ENCODE assay signal across 18 cellular contexts in genomic region chr6:53771780-53772624, GRCh38. TPM values are rescaled to one million over a fixed set of nuclear protein-coding genes. Genes with fewer than 3 reads are reported as not detected.
DNase-seq lines count a peak whose midpoint lies in the region; ATAC-seq and TF ChIP-seq lines count a peak whose summit lies in the region.
"Had no signal": no experiment of that assay in that cellular context is flagged by ENCODE, and none has a peak within 500 bp of the region (broad histone marks: within the 10 kb centered on the region; RNA-seq: fewer than 3 reads in every experiment).

No MANE protein-coding gene starts in this region.

- no peaks in the 10 kb centered on the region for H3K27me3 ChIP-seq in mammary epithelial cell (ENCODE audit: insufficient read depth, low read length)
- no peaks in the 10 kb centered on the region for H3K27me3 ChIP-seq in breast epithelium
- H3K27me3 ChIP-seq: MG63 had no signal

- no peaks in the 10 kb centered on the region for H3K79me2 ChIP-seq in mammary epithelial cell (ENCODE audit: insufficient read depth, low read length)

- no peak overlapping the region for H2AFZ ChIP-seq in mammary epithelial cell (ENCODE audit: low read depth, low read length)

- H3K4me3 ChIP-seq in mammary epithelial cell (replicated peaks in 1 of 3; ENCODE audit: insufficient read depth in 1 of 3, low read depth in 2 of 3, low read length in 3 of 3) = no peak overlapping the region
- H3K4me3 ChIP-seq in breast epithelium = no peak overlapping the region
- no peak overlapping the region for H3K4me3 ChIP-seq in retinal pigment epithelial cell (ENCODE audit: low read length)
- H3K4me3 ChIP-seq: A549, MG63 had no signal

- in situ Hi-C loops in mammary epithelial cell (cut with MboI; ENCODE audit: low sequenced_read_pairs in 2 of 2) = no loop called here

- peak; percentile 50 for ATAC-seq in esophagus mucosa
- ATAC-seq in GM18867 (IDR thresholded peaks at IDR 0.05; ENCODE audit: unreplicated experiment) = no peak
- ATAC-seq: A549 had no signal

- BruUV-seq in mammary epithelial cell (replicated peaks; lab: Mats Ljungman, UMichigan) = no TSS peak

- H3K36me3 ChIP-seq in mammary epithelial cell (ENCODE audit: insufficient read depth, low read length) = no peaks in the 10 kb centered on the region
- H3K36me3 ChIP-seq in breast epithelium = no peaks in the 10 kb centered on the region
- H3K36me3 ChIP-seq: MG63 had no signal

- intact Hi-C loops in mammary epithelial cell (cut with micrococcal nuclease) = loop anchor here (1.0 kb wide), 1 partner anchor 37 kb away; no protein-coding TSS in a partner anchor
- intact Hi-C loops in breast epithelium (cut with DNase I; ENCODE audit: low total_unique reads) = no loop called here

- CTCF ChIA-PET in mammary epithelial cell (lab: Charles Lee; ENCODE audit: low non-redundant PET) = no interaction called here

- H4K20me1 ChIP-seq in mammary epithelial cell (ENCODE audit: insufficient read depth, low read length) = no peaks in the 10 kb centered on the region

- no peak for TF ChIP-seq POLR2A in breast epithelium (IDR thresholded peaks at IDR 0.05)

- no peak for TF ChIP-seq CTCF in mammary epithelial cell (conservative IDR thresholded peaks at IDR 0.05 in 1 of 2, IDR thresholded peaks at IDR 0.05 in 1 of 2; ENCODE audit: extremely low read depth in 1 of 2, insufficient read depth in 1 of 2, low read depth in 1 of 2, low read length in 2 of 2)
- no peak for TF ChIP-seq CTCF in breast epithelium (IDR thresholded peaks at IDR 0.05)
- TF ChIP-seq CTCF in retinal pigment epithelial cell (conservative IDR thresholded peaks at IDR 0.05; ENCODE audit: low read depth, low read length) = no peak

- dilution Hi-C loops in mammary epithelial cell (cut with HindIII; ENCODE audit: low sequenced_read_pairs) = no loop called here

- no peak overlapping the region for H3K4me2 ChIP-seq in mammary epithelial cell (ENCODE audit: insufficient read depth, low read depth, low read length)
- H3K4me2 ChIP-seq: A549 had no signal

- H3K9me3 ChIP-seq in mammary epithelial cell (replicated peaks; ENCODE audit: insufficient read depth, low read length) = peaks cover 3% of the 10 kb centered on the region
- H3K9me3 ChIP-seq in breast epithelium = no peaks in the 10 kb centered on the region
- H3K9me3 ChIP-seq: MG63 had no signal

- 87% methylated on average over 2 of the region's 2 CpGs for WGBS in mammary epithelial cell (ENCODE audit: low coverage, missing lambda C conversion rate)

- H3K9ac ChIP-seq in mammary epithelial cell (ENCODE audit: insufficient read depth, low read length) = no peak overlapping the region

- DNase-seq in mammary epithelial cell = peak; percentile 42
- no peak for DNase-seq in breast epithelium (ENCODE audit: low spot score in 2 of 2)
- DNase-seq in NCI-H446 treated with DMSO at 0.1 percent for 48 hours (lab: John Stamatoyannopoulos, UW) = peak; percentile 97
- DNase-seq in retinal pigment epithelial cell (ENCODE audit: low read depth) = peak; percentile 56
- DNase-seq in HPDE6-E6E7 (ENCODE audit: extremely low spot score) = no peak
- DNase-seq in activated gamma-delta T cell (lab: John Stamatoyannopoulos, UW) = no peak
- DNase-seq: activated CD4-positive, alpha-beta T cell treated with anti-CD3 and anti-CD28 coated beads, Interleukin-2, amount 10 ng/mL, durations not matched to agents 7 days and 5 days; activated naive CD8-positive, alpha-beta T cell treated with anti-CD3 and anti-CD28 coated beads, Interleukin-2, amount 10 ng/mL, durations not matched to agents 7 days and 5 days; activated T-cell treated with anti-CD3 and anti-CD28 coated beads, Interleukin-2, amount 50 U/mL, for 1 hour; GF-D8; MG63; NCI-H2029; retina; SIG-M5; T-helper 9 cell had no signal

- H3K4me1 ChIP-seq in mammary epithelial cell (ENCODE audit: insufficient read depth, low read length) (no peaks in the 10 kb centered on the region), breast epithelium (no peaks in the 10 kb centered on the region)
- H3K4me1 ChIP-seq: A549 had no signal

- H3K27ac ChIP-seq in mammary epithelial cell (ENCODE audit: insufficient read depth, low read depth, low read length) (no peak overlapping the region), breast epithelium (no peak overlapping the region)
- H3K27ac ChIP-seq: A549 had no signal

RNA-seq across cellular contexts. Expression of gene LRRC1, which starts 22.8 kb away (rescaled TPM):
- total RNA-seq in mammary epithelial cell (10 to 100 TPM; 18.2 to 19.2 TPM), breast epithelium (10 to 100 TPM; 10.1 to 37.9 (median 37.4) TPM), esophagus mucosa (21.9 TPM)
- 12.4 TPM for polyA plus RNA-seq in mammary epithelial cell
- 11.6 TPM for polyA minus RNA-seq in mammary epithelial cell

Comparison
In these comparisons a context has a peak if more than half of its experiments do, and no peak if none do; other contexts are left out.
1. DNase-seq: peak in mammary epithelial cell (single experiment), NCI-H446 treated with DMSO at 0.1 percent for 48 hours (single experiment) and retinal pigment epithelial cell (single experiment); none in breast epithelium (0 of 2), HPDE6-E6E7 (single experiment) and activated gamma-delta T cell (single experiment).